18 cellular contexts compared by ENCODE assay signal in the genomic region with DNA sequence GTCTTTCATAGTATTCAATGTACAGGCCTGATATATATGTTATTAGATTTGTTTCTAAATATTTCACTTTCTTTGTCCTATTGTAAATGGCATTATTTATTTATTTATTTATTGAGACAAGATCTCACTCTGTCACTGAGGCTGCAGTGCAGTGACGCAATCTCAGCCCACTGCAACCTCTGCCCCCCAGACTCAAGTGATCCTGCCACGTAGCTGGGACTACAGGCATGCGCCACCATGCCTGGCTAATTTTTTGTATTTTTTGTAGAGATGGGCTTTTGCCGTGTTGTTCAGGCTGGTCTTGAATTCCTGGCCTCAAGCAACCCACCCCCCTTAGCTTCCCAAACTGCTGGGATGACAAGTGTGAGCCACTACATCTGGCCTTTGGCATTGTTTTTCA. TPM values are rescaled to one million over a fixed set of nuclear protein-coding genes. Genes with fewer than 3 reads are reported as not detected.
DNase-seq lines count a peak whose midpoint lies in the region; ATAC-seq and TF ChIP-seq lines count a peak whose summit lies in the region.
"Had no signal": no experiment of that assay in that cellular context is flagged by ENCODE, and none has a peak within 500 bp of the region (broad histone marks: within the 10 kb centered on the region; RNA-seq: fewer than 3 reads in every experiment).

No MANE protein-coding gene starts in this region.

- H3K4me3 ChIP-seq in MM.1S (ENCODE audit: low read length) (no peak overlapping the region), esophagus muscularis mucosa (no peak overlapping the region)
- H3K4me3 ChIP-seq: BLaER1, GM23338 had no signal

- H3K9ac ChIP-seq in MM.1S (ENCODE audit: low read length) = no peak overlapping the region
- H3K9ac ChIP-seq: BLaER1 had no signal

- H3K27ac ChIP-seq in MM.1S (ENCODE audit: low read length) = no peak overlapping the region
- H3K27ac ChIP-seq in esophagus muscularis mucosa (replicated peaks in 1 of 4) = no peak overlapping the region
- H3K27ac ChIP-seq: BLaER1 had no signal

- no peak overlapping the region for H2AFZ ChIP-seq in MM.1S (ENCODE audit: low read length)
- H2AFZ ChIP-seq: GM23338 had no signal

- DNase-seq in activated CD8-positive, alpha-beta memory T cell treated with anti-CD3 and anti-CD28 coated beads, Interleukin-2, amount 10 ng/mL, durations not matched to agents 7 days and 5 days = peak; percentile 33
- DNase-seq in activated CD8-positive, alpha-beta memory T cell treated with anti-CD3 and anti-CD28 coated beads, Interleukin-2, amount 50 U/mL, for 4 hours = no peak
- peak; percentile 2 for DNase-seq in MM.1S
- DNase-seq in esophagus muscularis mucosa (ENCODE audit: extremely low spot score) = peak; percentile 53
- no peak for DNase-seq in stimulated activated naive B cell treated with anti-CD40 and anti-IgM and Interleukin-4, amounts not matched to agents 10 μg/mL and 1 μg/mL and 100 μg/mL, for 72 hours
- no peak for DNase-seq in putamen (ENCODE audit: low spot score)
- DNase-seq: 8988T; CD4-positive, alpha-beta memory T cell; DMS153; DMS79; GDM1; H7; HFFc6 had no signal

- peaks cover 4% of the 10 kb centered on the region; the same call in 1 of the 2 replicates for H3F3A ChIP-seq in MM.1S (ENCODE audit: insufficient read depth, low read length)

- H3K36me3 Mint-ChIP-seq in activated CD8-positive, alpha-beta memory T cell treated with anti-CD3 and anti-CD28 coated beads, Interleukin-2, amount 10 ng/mL, durations not matched to agents 7 days and 5 days = peaks cover 1% of the 10 kb centered on the region
- peaks cover 7 to 11% of the 10 kb centered on the region in 2 donors for H3K36me3 Mint-ChIP-seq in stimulated activated naive B cell treated with anti-CD40 and anti-IgM and Interleukin-4, amounts not matched to agents 10 μg/mL and 1 μg/mL and 100 μg/mL, for 72 hours
- H3K36me3 Mint-ChIP-seq: CD14-positive monocyte had no signal

- TF ChIP-seq CTCF in MM.1S (IDR thresholded peaks at IDR 0.05; ENCODE audit: low read length) (no peak), esophagus muscularis mucosa (IDR thresholded peaks at IDR 0.05) (no peak)

- H3K27me3 ChIP-seq in MM.1S (replicated peaks; ENCODE audit: insufficient read depth, low read length) = no peaks in the 10 kb centered on the region
- no peaks in the 10 kb centered on the region for H3K27me3 ChIP-seq in esophagus muscularis mucosa

- H3K4me1 ChIP-seq in MM.1S (ENCODE audit: low read length) = no peaks in the 10 kb centered on the region
- H3K4me1 ChIP-seq in esophagus muscularis mucosa = peaks cover 11 to 23% (median 12%) of the 10 kb centered on the region in 4 donors

- intact Hi-C loops in esophagus muscularis mucosa (cut with DNase I) = no loop called here

- H3K4me1 Mint-ChIP-seq in activated CD8-positive, alpha-beta memory T cell treated with anti-CD3 and anti-CD28 coated beads, Interleukin-2, amount 10 ng/mL, durations not matched to agents 7 days and 5 days = peaks cover 4% of the 10 kb centered on the region
- peaks cover 8 to 17% of the 10 kb centered on the region in 2 donors for H3K4me1 Mint-ChIP-seq in stimulated activated naive B cell treated with anti-CD40 and anti-IgM and Interleukin-4, amounts not matched to agents 10 μg/mL and 1 μg/mL and 100 μg/mL, for 72 hours

- no peak for TF ChIP-seq POLR2A in esophagus muscularis mucosa (IDR thresholded peaks at IDR 0.05; ENCODE audit: low read depth)

- no peak overlapping the region for H3K4me3 Mint-ChIP-seq in activated CD8-positive, alpha-beta memory T cell treated with anti-CD3 and anti-CD28 coated beads, Interleukin-2, amount 10 ng/mL, durations not matched to agents 7 days and 5 days
- H3K4me3 Mint-ChIP-seq in stimulated activated naive B cell treated with anti-CD40 and anti-IgM and Interleukin-4, amounts not matched to agents 10 μg/mL and 1 μg/mL and 100 μg/mL, for 72 hours = no peak overlapping the region
- H3K4me3 Mint-ChIP-seq: CD14-positive monocyte; CD4-positive, alpha-beta memory T cell; GM23338; HFFc6 had no signal

- 95% methylated on average over 4 of the region's 4 CpGs for WGBS in esophagus muscularis mucosa

- TF ChIP-seq EP300 in esophagus muscularis mucosa (IDR thresholded peaks at IDR 0.05) = no peak

- H3K9me2 ChIP-seq in MM.1S (replicated peaks; ENCODE audit: insufficient read depth, low read length) = no peaks in the 10 kb centered on the region

- peaks cover 70% of the 10 kb centered on the region for H3K27me3 Mint-ChIP-seq in activated CD8-positive, alpha-beta memory T cell treated with anti-CD3 and anti-CD28 coated beads, Interleukin-2, amount 10 ng/mL, durations not matched to agents 7 days and 5 days
- H3K27me3 Mint-ChIP-seq in stimulated activated naive B cell treated with anti-CD40 and anti-IgM and Interleukin-4, amounts not matched to agents 10 μg/mL and 1 μg/mL and 100 μg/mL, for 72 hours = peaks cover 40 to 63% of the 10 kb centered on the region in 2 donors

- CTCF ChIA-PET in activated CD8-positive, alpha-beta memory T cell treated with anti-CD3 and anti-CD28 coated beads, Interleukin-2, amount 10 ng/mL, durations not matched to agents 7 days and 5 days (lab: Charles Lee) = no interaction called here

- H4K20me1 ChIP-seq in MM.1S (ENCODE audit: insufficient read depth, low read length) = no peaks in the 10 kb centered on the region

- H3K79me2 ChIP-seq in MM.1S (ENCODE audit: low read length) = peaks cover 6% of the 10 kb centered on the region

- H3K9me3 Mint-ChIP-seq in activated CD8-positive, alpha-beta memory T cell treated with anti-CD3 and anti-CD28 coated beads, Interleukin-2, amount 10 ng/mL, durations not matched to agents 7 days and 5 days (ENCODE audit: low read depth) = no peaks in the 10 kb centered on the region
- peaks cover 0 to 4% of the 10 kb centered on the region in 2 donors for H3K9me3 Mint-ChIP-seq in stimulated activated naive B cell treated with anti-CD40 and anti-IgM and Interleukin-4, amounts not matched to agents 10 μg/mL and 1 μg/mL and 100 μg/mL, for 72 hours
- H3K9me3 Mint-ChIP-seq: HFFc6 had no signal

- no peak for ATAC-seq in activated CD8-positive, alpha-beta memory T cell treated with anti-CD3 and anti-CD28 coated beads, Interleukin-2, amount 10 ng/mL, durations not matched to agents 7 days and 5 days
- ATAC-seq in HG03025 (IDR thresholded peaks at IDR 0.05; ENCODE audit: low FRiP score, unreplicated experiment) = no peak
- no peak for ATAC-seq in stimulated activated naive B cell treated with anti-CD40 and anti-IgM and Interleukin-4, amounts not matched to agents 10 μg/mL and 1 μg/mL and 100 μg/mL, for 72 hours (replicated peaks)
- ATAC-seq: GM23338, HCT116 had no signal

- no peaks in the 10 kb centered on the region for H3K36me3 ChIP-seq in MM.1S (replicated peaks; ENCODE audit: insufficient read depth, low read length)
- H3K36me3 ChIP-seq in esophagus muscularis mucosa = no peaks in the 10 kb centered on the region
- H3K36me3 ChIP-seq: BLaER1 had no signal

- H3K27ac Mint-ChIP-seq in activated CD8-positive, alpha-beta memory T cell treated with anti-CD3 and anti-CD28 coated beads, Interleukin-2, amount 10 ng/mL, durations not matched to agents 7 days and 5 days = no peak overlapping the region
- H3K27ac Mint-ChIP-seq in stimulated activated naive B cell treated with anti-CD40 and anti-IgM and Interleukin-4, amounts not matched to agents 10 μg/mL and 1 μg/mL and 100 μg/mL, for 72 hours = no peak overlapping the region
- H3K27ac Mint-ChIP-seq: CD4-positive, alpha-beta memory T cell; GM23338; HFFc6 had no signal

- no peak overlapping the region for H3K4me2 ChIP-seq in MM.1S (ENCODE audit: low read depth, low read length)
- H3K4me2 ChIP-seq: BLaER1, GM23338 had no signal

- H3K9me3 ChIP-seq in MM.1S (replicated peaks; ENCODE audit: insufficient read depth, low read length) = no peaks in the 10 kb centered on the region
- H3K9me3 ChIP-seq in esophagus muscularis mucosa = no peaks in the 10 kb centered on the region

RNA-seq across cellular contexts. Expression of a gene that starts 5.4 kb away (rescaled TPM):
- total RNA-seq in activated CD8-positive, alpha-beta memory T cell treated with anti-CD3 and anti-CD28 coated beads, Interleukin-2, amount 10 ng/mL, durations not matched to agents 7 days and 5 days = under 1 TPM; 0.15 to 0.23 TPM
- total RNA-seq in esophagus muscularis mucosa = 100 to 1,000 TPM; 241 to 459 (median 346) TPM

Comparison
In these comparisons a context has a peak if more than half of its experiments do, and no peak if none do; other contexts are left out.
1. DNase-seq: peak in activated CD8-positive, alpha-beta memory T cell treated with anti-CD3 and anti-CD28 coated beads, Interleukin-2, amount 10 ng/mL, durations not matched to agents 7 days and 5 days (single experiment), MM.1S (single experiment) and esophagus muscularis mucosa (single experiment); none in activated CD8-positive, alpha-beta memory T cell treated with anti-CD3 and anti-CD28 coated beads, Interleukin-2, amount 50 U/mL, for 4 hours (single experiment), stimulated activated naive B cell treated with anti-CD40 and anti-IgM and Interleukin-4, amounts not matched to agents 10 μg/mL and 1 μg/mL and 100 μg/mL, for 72 hours (single experiment) and putamen (single experiment).
2. RNA of a gene that starts 5.4 kb away (total RNA-seq): 241 to 459 TPM in esophagus muscularis mucosa; 0.15 to 0.23 TPM in activated CD8-positive, alpha-beta memory T cell treated with anti-CD3 and anti-CD28 coated beads, Interleukin-2, amount 10 ng/mL, durations not matched to agents 7 days and 5 days; every median in the first group is over 100 times any median in the second.